23 cellular contexts compared by ENCODE assay signal in the genomic region with DNA sequence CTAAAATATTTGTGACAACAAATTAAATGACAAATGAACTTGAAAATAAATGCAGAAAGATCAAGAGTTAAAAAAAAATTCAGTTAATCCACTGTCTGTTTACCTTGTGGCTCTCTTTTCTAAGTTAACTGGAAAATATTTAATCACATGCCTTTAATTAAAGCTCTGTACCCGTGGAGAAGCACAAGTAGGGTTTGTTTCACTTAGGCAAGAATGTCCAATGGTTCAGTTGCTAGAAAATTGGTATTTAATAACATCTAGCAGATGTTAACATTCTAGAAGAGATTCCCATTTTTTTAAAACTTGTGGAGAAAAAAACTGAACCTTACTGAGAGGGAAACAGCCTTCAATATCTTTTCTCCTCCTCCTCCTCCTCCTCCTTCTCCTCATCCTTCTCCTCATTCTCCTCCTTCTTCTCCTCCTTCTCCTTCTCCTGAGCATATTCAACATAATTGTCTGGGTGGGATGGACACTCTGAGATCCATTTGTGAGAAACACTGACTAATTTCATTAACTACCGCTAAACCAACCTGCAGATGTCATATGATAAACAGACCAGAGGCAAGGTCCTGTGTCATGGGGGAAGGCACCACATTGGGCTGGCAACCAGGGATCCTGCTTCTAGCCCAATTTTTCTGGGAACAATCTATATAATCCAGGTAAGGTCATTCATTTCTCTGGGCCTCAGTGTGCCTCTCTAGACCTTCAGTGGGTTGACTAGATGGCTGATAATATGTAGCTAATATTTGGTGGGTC.
"Had no signal": no experiment of that assay in that cellular context is flagged by ENCODE, and none has a peak within 500 bp of the region (broad histone marks: within the 10 kb centered on the region; RNA-seq: fewer than 3 reads in every experiment).

No MANE protein-coding gene starts in this region.

- H3K9me3 Mint-ChIP-seq: activated naive CD4-positive, alpha-beta T cell treated with anti-CD3 and anti-CD28 coated beads, Interleukin-2, amount 50 U/mL, for 24 hours; activated T-helper 2 cell treated with anti-CD3 and anti-CD28 coated beads, Interferon-gamma antibody, Interleukin-2, Interleukin-4, amounts not matched to agents 10 μg/mL and 5 μg/mL and 100 μg/mL, durations not matched to agents 14 hours and 24 hours and 36 hours; natural killer cell; stimulated activated effector memory CD8-positive, alpha-beta T cell treated with anti-CD3 and anti-CD28 coated beads, Interleukin-12 subunit alpha, Interleukin-12 subunit beta, amount 100 ng/mL, for 72 hours had no signal

- H3K36me3 Mint-ChIP-seq: activated naive CD4-positive, alpha-beta T cell treated with anti-CD3 and anti-CD28 coated beads, Interleukin-2, amount 50 U/mL, for 24 hours; brain; natural killer cell had no signal

- H3K4me3 Mint-ChIP-seq: activated CD4-positive, alpha-beta memory T cell treated with anti-CD3 and anti-CD28 coated beads, Interleukin-2, amount 10 ng/mL, durations not matched to agents 7 days and 5 days; activated CD4-positive, alpha-beta T cell treated with anti-CD3 and anti-CD28 coated beads, Interleukin-2, amount 10 ng/mL, durations not matched to agents 24 days and 14 days; activated naive CD4-positive, alpha-beta T cell treated with anti-CD3 and anti-CD28 coated beads, Interleukin-2, amount 50 U/mL, for 24 hours; activated T-cell treated with anti-CD3 and anti-CD28 coated beads, Interleukin-2, amount 50 U/mL, for 4 hours; brain; natural killer cell; stimulated activated effector memory CD8-positive, alpha-beta T cell treated with anti-CD3 and anti-CD28 coated beads, Interleukin-12 subunit alpha, Interleukin-12 subunit beta, amount 100 ng/mL, for 72 hours; stimulated activated naive CD8-positive, alpha-beta T cell treated with anti-CD3 and anti-CD28 coated beads, Interleukin-15, Interleukin-2, amounts not matched to agents 100 ng/mL and 50 ng/mL, for 24 hours had no signal

- FAIRE-seq: islet of Langerhans, urothelium cell line had no signal

- H3K27me3 Mint-ChIP-seq: activated naive CD4-positive, alpha-beta T cell treated with anti-CD3 and anti-CD28 coated beads, Interleukin-2, amount 50 U/mL, for 24 hours; stimulated activated naive CD8-positive, alpha-beta T cell treated with anti-CD3 and anti-CD28 coated beads, Interleukin-15, Interleukin-2, amounts not matched to agents 100 ng/mL and 50 ng/mL, for 24 hours had no signal

- DNase-seq: activated CD4-positive, alpha-beta memory T cell treated with anti-CD3 and anti-CD28 coated beads, Interleukin-2, amount 10 ng/mL, durations not matched to agents 7 days and 5 days; activated CD4-positive, alpha-beta T cell treated with anti-CD3 and anti-CD28 coated beads, Interleukin-2, amount 10 ng/mL, durations not matched to agents 24 days and 14 days; activated CD4-positive, CD25-positive, alpha-beta regulatory T cell treated with anti-CD3 and anti-CD28 coated beads, Interleukin-2, amount 50 U/mL, for 72 hours; activated T-cell treated with anti-CD3 and anti-CD28 coated beads, Interleukin-2, amount 50 U/mL, for 4 hours; aorta; cortex of kidney; gastrocnemius medialis; glutamatergic neuron; left ventricle myocardium inferior; mesendoderm; natural killer cell; right cardiac atrium; stimulated activated CD4-positive, alpha-beta T cell treated with anti-CD3 and anti-CD28 coated beads, Interleukin-12 subunit alpha, Interleukin-12 subunit beta, amount 100 ng/mL, for 4 hours; stimulated activated CD4-positive, alpha-beta T cell treated with anti-CD3 and anti-CD28 coated beads, Interleukin-4, amount 100 ng/mL, for 24 hours; T-helper 2 cell; trophoblast cell had no signal

- ATAC-seq: activated T-cell treated with anti-CD3 and anti-CD28 coated beads, Interleukin-2, amount 50 U/mL, for 4 hours; gastrocnemius medialis; natural killer cell; right cardiac atrium; stimulated activated effector memory CD8-positive, alpha-beta T cell treated with anti-CD3 and anti-CD28 coated beads, Interleukin-12 subunit alpha, Interleukin-12 subunit beta, amount 100 ng/mL, for 72 hours had no signal

- H3K27ac Mint-ChIP-seq: activated CD4-positive, alpha-beta memory T cell treated with anti-CD3 and anti-CD28 coated beads, Interleukin-2, amount 10 ng/mL, durations not matched to agents 7 days and 5 days; activated CD4-positive, alpha-beta T cell treated with anti-CD3 and anti-CD28 coated beads, Interleukin-2, amount 10 ng/mL, durations not matched to agents 24 days and 14 days; activated naive CD4-positive, alpha-beta T cell treated with anti-CD3 and anti-CD28 coated beads, Interleukin-2, amount 50 U/mL, for 24 hours; activated T-helper 2 cell treated with anti-CD3 and anti-CD28 coated beads, Interferon-gamma antibody, Interleukin-2, Interleukin-4, amounts not matched to agents 10 μg/mL and 5 μg/mL and 100 μg/mL, durations not matched to agents 14 hours and 24 hours and 36 hours; natural killer cell; stimulated activated effector memory CD8-positive, alpha-beta T cell treated with anti-CD3 and anti-CD28 coated beads, Interleukin-12 subunit alpha, Interleukin-12 subunit beta, amount 100 ng/mL, for 72 hours; stimulated activated naive CD8-positive, alpha-beta T cell treated with anti-CD3 and anti-CD28 coated beads, Interleukin-15, Interleukin-2, amounts not matched to agents 100 ng/mL and 50 ng/mL, for 24 hours had no signal

- H3K4me1 Mint-ChIP-seq: brain had no signal
